Comparison of ENCODE assay signal across 27 cellular contexts in genomic region chr9:21615446-21615845, GRCh38.
DNase-seq lines count a peak whose midpoint lies in the region; ATAC-seq and TF ChIP-seq lines count a peak whose summit lies in the region.
"Had no signal": no experiment of that assay in that cellular context is flagged by ENCODE, and none has a peak within 500 bp of the region (broad histone marks: within the 10 kb centered on the region; RNA-seq: fewer than 3 reads in every experiment).

No MANE protein-coding gene starts in this region.

- H3K9me2 ChIP-seq in GM23248 (ENCODE audit: insufficient read depth), result no peaks in the 10 kb centered on the region

- DNase-seq in GM23248 (no peak), OCI-M1 (lab: John Stamatoyannopoulos, UW) (peak; percentile 63), endodermal cell (no peak), neural progenitor cell (ENCODE audit: low spot score) (no peak), anterior cingulate cortex (lab: John Stamatoyannopoulos, UW) (no peak), DMS 273 treated with DMSO at 0.1 percent for 48 hours (lab: John Stamatoyannopoulos, UW) (no peak), cerebellar nuclear complex (lab: John Stamatoyannopoulos, UW) (no peak), left lobe of liver (ENCODE audit: low spot score) (no peak)
- DNase-seq: activated CD4-positive, alpha-beta T cell treated with anti-CD3 and anti-CD28 coated beads, Interleukin-2, amount 50 U/mL, for 1 hour; activated effector memory CD4-positive, alpha-beta T cell treated with Interleukin-2 at 50 U/mL for 16 hours; CD8-positive, alpha-beta T cell; central memory CD4-positive, alpha-beta T cell; DMS153; erythroblast; GDM1; kidney; NCI-H2107; NCI-H510A; NK-92 treated with Interleukin-12 subunit alpha and Interleukin-12 subunit beta, amount 100 ng/mL, for 24 hours; occipital lobe; retina; stimulated activated CD4-positive, alpha-beta T cell treated with anti-CD3 and anti-CD28 coated beads, Interleukin-12 subunit alpha, Interleukin-12 subunit beta, amount 100 ng/mL, for 4 hours; stimulated activated CD4-positive, alpha-beta T cell treated with anti-CD3 and anti-CD28 coated beads, Interleukin-4, amount 100 ng/mL, for 4 hours; stimulated activated naive CD8-positive, alpha-beta T cell treated with anti-CD3 and anti-CD28 coated beads, Interleukin-15, Interleukin-2, amounts not matched to agents 100 U/mL and 50 U/mL, for 24 hours; thyroid gland; WERI-Rb-1 had no signal

- WGBS in GM23248 (ENCODE audit: low coverage in 1 of 2, low lambda C conversion rate in 2 of 2, missing lambda C conversion rate in 2 of 2), 2 experiments, result 71 to 75% methylated on average over 4 of the region's 4 CpGs
- 74% methylated on average over 4 of the region's 4 CpGs; no CpG with 5 or more reads in 1 of the 2 experiments for WGBS in endodermal cell (ENCODE audit: insufficient coverage in 1 of 2, insufficient read length in 1 of 2), 2 experiments

- H3K27me3 Mint-ChIP-seq in endodermal cell (ENCODE audit: insufficient read depth) (no peaks in the 10 kb centered on the region), neural progenitor cell (ENCODE audit: insufficient read depth, low read depth) (no peaks in the 10 kb centered on the region)

- H3F3A ChIP-seq in GM23248 (ENCODE audit: insufficient read depth) (peaks cover 47% of the 10 kb centered on the region), neural progenitor cell (ENCODE audit: low read depth) (no peaks in the 10 kb centered on the region)

- H3K9me3 Mint-ChIP-seq in endodermal cell (no peaks in the 10 kb centered on the region), neural progenitor cell (no peaks in the 10 kb centered on the region)
- H3K9me3 Mint-ChIP-seq: CD8-positive, alpha-beta T cell had no signal

- no peak for ATAC-seq in left lobe of liver
- ATAC-seq: CD8-positive, alpha-beta T cell had no signal

- H3K4me3 ChIP-seq in GM23248, result no peak overlapping the region
- H3K4me3 ChIP-seq in endodermal cell (ENCODE audit: low read length), result peak overlapping the region; percentile 17
- H3K4me3 ChIP-seq in neural progenitor cell, result no peak overlapping the region
- H3K4me3 ChIP-seq: SK-N-MC, thyroid gland had no signal

- TF ChIP-seq CTCF in endodermal cell (conservative IDR thresholded peaks at IDR 0.05) (no peak), neural progenitor cell (IDR thresholded peaks at IDR 0.05) (no peak)

- H3K27me3 ChIP-seq in GM23248 (replicated peaks; ENCODE audit: insufficient read depth), result no peaks in the 10 kb centered on the region
- no peaks in the 10 kb centered on the region for H3K27me3 ChIP-seq in endodermal cell (ENCODE audit: control insufficient read depth, insufficient read depth, low read length, poor library complexity, severe bottlenecking)
- H3K27me3 ChIP-seq in neural progenitor cell, result no peaks in the 10 kb centered on the region
- H3K27me3 ChIP-seq: thyroid gland had no signal

- H3K9ac ChIP-seq in GM23248 (peak overlapping the region; percentile 30; the same call in 1 of the 2 replicates), endodermal cell (ENCODE audit: extremely low read depth, low read length, poor library complexity, severe bottlenecking) (no peak overlapping the region), neural progenitor cell (no peak overlapping the region)

- in situ Hi-C loops in GM23248 (cut with MboI), result no loop called here

- H3K4me1 ChIP-seq in GM23248 (ENCODE audit: insufficient read depth) (peaks cover 77% of the 10 kb centered on the region), endodermal cell (ENCODE audit: control insufficient read depth, insufficient read depth, low read length) (peaks cover 5% of the 10 kb centered on the region), neural progenitor cell (no peaks in the 10 kb centered on the region)
- H3K4me1 ChIP-seq: thyroid gland had no signal

- H3K27ac ChIP-seq in GM23248 (peak overlapping the region; percentile 77), endodermal cell (ENCODE audit: low read depth, low read length) (no peak overlapping the region), neural progenitor cell (no peak overlapping the region)
- H3K27ac ChIP-seq: thyroid gland, WERI-Rb-1 had no signal

- peak overlapping the region; percentile 69 for H3K27ac Mint-ChIP-seq in endodermal cell
- no peak overlapping the region for H3K27ac Mint-ChIP-seq in neural progenitor cell
- H3K27ac Mint-ChIP-seq: CD8-positive, alpha-beta T cell had no signal

- peaks cover 14% of the 10 kb centered on the region for H3K4me1 Mint-ChIP-seq in endodermal cell
- no peaks in the 10 kb centered on the region for H3K4me1 Mint-ChIP-seq in neural progenitor cell

- H3K36me3 Mint-ChIP-seq in endodermal cell (ENCODE audit: low read depth) (no peaks in the 10 kb centered on the region), neural progenitor cell (no peaks in the 10 kb centered on the region)
- H3K36me3 Mint-ChIP-seq: CD8-positive, alpha-beta T cell had no signal

- peak overlapping the region; percentile 52 for H3K4me2 ChIP-seq in GM23248 (ENCODE audit: unreplicated experiment)
- no peak overlapping the region for H3K4me2 ChIP-seq in neural progenitor cell

- H3K4me3 Mint-ChIP-seq in endodermal cell (no peak overlapping the region), neural progenitor cell (no peak overlapping the region)

- peaks cover 20% of the 10 kb centered on the region for H3K79me2 ChIP-seq in GM23248 (ENCODE audit: insufficient read depth)
- H3K79me2 ChIP-seq in neural progenitor cell (ENCODE audit: low read depth), result no peaks in the 10 kb centered on the region

- no peaks in the 10 kb centered on the region for H4K20me1 ChIP-seq in GM23248 (ENCODE audit: insufficient read depth)
- no peaks in the 10 kb centered on the region for H4K20me1 ChIP-seq in neural progenitor cell (ENCODE audit: low read depth)

- H3K9me3 ChIP-seq in GM23248 (ENCODE audit: low read depth), result no peaks in the 10 kb centered on the region
- H3K9me3 ChIP-seq in endodermal cell (ENCODE audit: control insufficient read depth, low read length), result no peaks in the 10 kb centered on the region
- no peaks in the 10 kb centered on the region for H3K9me3 ChIP-seq in neural progenitor cell (ENCODE audit: low read depth)
- H3K9me3 ChIP-seq: thyroid gland had no signal

- peak overlapping the region; percentile 39 for H2AFZ ChIP-seq in GM23248
- peak overlapping the region; percentile 86 for H2AFZ ChIP-seq in neural progenitor cell (replicated peaks)

- H3K36me3 ChIP-seq in GM23248 (ENCODE audit: low read depth) (no peaks in the 10 kb centered on the region), endodermal cell (ENCODE audit: control insufficient read depth, insufficient read depth, low read length) (no peaks in the 10 kb centered on the region), neural progenitor cell (no peaks in the 10 kb centered on the region)
- H3K36me3 ChIP-seq: thyroid gland, WERI-Rb-1 had no signal
